Comparison of ENCODE assay signal across 8 cellular contexts in genomic region chr17:29862127-29862526, GRCh38.
"Had no signal": no experiment of that assay in that cellular context is flagged by ENCODE, and none has a peak within 500 bp of the region (broad histone marks: within the 10 kb centered on the region; RNA-seq: fewer than 3 reads in every experiment).

No MANE protein-coding gene starts in this region.

- FAIRE-seq: HepG2 had no signal

- H3K4me3 ChIP-seq: GM23248, HAP-1 had no signal

- H3K36me3 ChIP-seq: HAP-1 had no signal

- ATAC-seq: HCT116, HepG2 had no signal

- H3K27ac ChIP-seq: GM23248, HL-60 had no signal

- DNase-seq: GM23248, GOT3, H7, HFFc6 had no signal
